Comparison of ENCODE assay signal across 21 cellular contexts in the genomic region with DNA sequence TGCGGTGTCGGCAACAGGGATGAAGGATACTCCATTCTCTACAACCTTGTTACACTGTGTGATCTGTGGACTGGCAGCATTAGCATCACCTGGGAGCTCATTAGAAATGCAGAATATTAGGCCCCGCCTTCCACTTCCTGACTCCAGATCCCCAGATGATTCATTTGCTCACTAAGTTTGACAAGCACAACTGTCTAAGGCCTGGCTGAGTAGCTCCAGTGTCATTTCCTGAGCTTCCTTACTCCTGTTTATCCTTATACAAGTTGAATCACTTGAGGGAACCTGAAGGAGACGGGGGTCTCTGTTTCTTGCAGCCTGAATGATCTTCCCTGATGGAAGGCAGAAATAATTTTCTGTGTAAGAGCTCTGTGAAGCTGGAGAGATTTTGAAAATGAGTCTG. TPM values are rescaled to one million over a fixed set of nuclear protein-coding genes. Genes with fewer than 3 reads are reported as not detected.
"Had no signal": no experiment of that assay in that cellular context is flagged by ENCODE, and none has a peak within 500 bp of the region (broad histone marks: within the 10 kb centered on the region; RNA-seq: fewer than 3 reads in every experiment).

No MANE protein-coding gene starts in this region.

- H3K9me3 ChIP-seq: adrenal gland, gastrocnemius medialis, heart left ventricle, lower lobe of right lung, pancreas, sigmoid colon, stomach had no signal

- H3K27ac ChIP-seq: adrenal gland, coronary artery, gastrocnemius medialis, heart left ventricle, lower lobe of right lung, pancreas, sigmoid colon, stomach, WERI-Rb-1 had no signal

- H3K4me3 ChIP-seq: adrenal gland, coronary artery, gastrocnemius medialis, heart left ventricle, lower lobe of right lung, pancreas, sigmoid colon, stomach had no signal

- H3K27ac Mint-ChIP-seq: activated CD4-positive, alpha-beta memory T cell treated with anti-CD3 and anti-CD28 coated beads, Interleukin-2, amount 10 ng/mL, durations not matched to agents 7 days and 5 days; activated naive CD4-positive, alpha-beta T cell treated with anti-CD3 and anti-CD28 coated beads, Interleukin-2, amount 50 U/mL, for 24 hours; mesothelial cell of epicardium; T-helper 1 cell treated with Interleukin-12 subunit alpha and Interleukin-12 subunit beta and Interleukin-4 antibody, amounts not matched to agents 30 μg/mL and 1 μg/mL, for 36 hours had no signal

- H3K4me3 Mint-ChIP-seq: activated CD4-positive, alpha-beta memory T cell treated with anti-CD3 and anti-CD28 coated beads, Interleukin-2, amount 10 ng/mL, durations not matched to agents 7 days and 5 days; activated naive CD4-positive, alpha-beta T cell treated with anti-CD3 and anti-CD28 coated beads, Interleukin-2, amount 50 U/mL, for 24 hours; activated T-cell treated with anti-CD3 and anti-CD28 coated beads, Interleukin-2, amount 50 U/mL, for 4 hours; mesothelial cell of epicardium; T-helper 1 cell treated with Interleukin-12 subunit alpha and Interleukin-12 subunit beta and Interleukin-4 antibody, amounts not matched to agents 30 μg/mL and 1 μg/mL, for 36 hours had no signal

- H3K27me3 ChIP-seq: adrenal gland, gastrocnemius medialis, heart left ventricle, pancreas, sigmoid colon, stomach had no signal

- H3K36me3 ChIP-seq: adrenal gland, gastrocnemius medialis, heart left ventricle, lower lobe of right lung, pancreas, sigmoid colon, stomach, WERI-Rb-1 had no signal

- ATAC-seq: activated T-cell treated with anti-CD3 and anti-CD28 coated beads, Interleukin-2, amount 50 U/mL, for 4 hours; gastrocnemius medialis; heart left ventricle; left colon; lower lobe of right lung; pancreas had no signal

- H3K36me3 Mint-ChIP-seq: activated naive CD4-positive, alpha-beta T cell treated with anti-CD3 and anti-CD28 coated beads, Interleukin-2, amount 50 U/mL, for 24 hours; mesothelial cell of epicardium had no signal

- H3K4me1 Mint-ChIP-seq: activated CD4-positive, alpha-beta memory T cell treated with anti-CD3 and anti-CD28 coated beads, Interleukin-2, amount 10 ng/mL, durations not matched to agents 7 days and 5 days; activated naive CD4-positive, alpha-beta T cell treated with anti-CD3 and anti-CD28 coated beads, Interleukin-2, amount 50 U/mL, for 24 hours had no signal

- DNase-seq: activated CD4-positive, alpha-beta memory T cell treated with anti-CD3 and anti-CD28 coated beads, Interleukin-2, amount 10 ng/mL, durations not matched to agents 7 days and 5 days; activated effector memory CD4-positive, alpha-beta T cell treated with anti-CD3 and anti-CD28 coated beads, Interleukin-2, amount 50 U/mL, for 16 hours; activated T-cell treated with anti-CD3 and anti-CD28 coated beads, Interleukin-2, amount 50 U/mL, for 4 hours; adrenal gland; central memory CD4-positive, alpha-beta T cell; effector CD4-positive, alpha-beta T cell; gastrocnemius medialis; heart left ventricle; left colon; lower lobe of right lung; pancreas; sigmoid colon; stimulated activated CD4-positive, alpha-beta T cell treated with anti-CD3 and anti-CD28 coated beads, Interleukin-2, amount 100 ng/mL, for 24 hours; stomach; WERI-Rb-1 had no signal

- H3K9me3 Mint-ChIP-seq: activated CD4-positive, alpha-beta memory T cell treated with anti-CD3 and anti-CD28 coated beads, Interleukin-2, amount 10 ng/mL, durations not matched to agents 7 days and 5 days; activated naive CD4-positive, alpha-beta T cell treated with anti-CD3 and anti-CD28 coated beads, Interleukin-2, amount 50 U/mL, for 24 hours; activated T-cell treated with anti-CD3 and anti-CD28 coated beads, Interleukin-2, amount 50 U/mL, for 4 hours; T-helper 1 cell treated with Interleukin-12 subunit alpha and Interleukin-12 subunit beta and Interleukin-4 antibody, amounts not matched to agents 30 μg/mL and 1 μg/mL, for 36 hours had no signal

- H3K4me1 ChIP-seq: adrenal gland, gastrocnemius medialis, heart left ventricle, lower lobe of right lung, pancreas, sigmoid colon, stomach had no signal

RNA-seq across cellular contexts. Expression of gene PROKR2, which starts 32.7 kb away (rescaled TPM):
- total RNA-seq: activated CD4-positive, alpha-beta memory T cell treated with anti-CD3 and anti-CD28 coated beads, Interleukin-2, amount 10 ng/mL, durations not matched to agents 7 days and 5 days; activated T-cell treated with anti-CD3 and anti-CD28 coated beads, Interleukin-2, amount 50 U/mL, for 4 hours; adrenal gland; fibroblast of lung; gastrocnemius medialis; heart left ventricle; left colon; lower lobe of right lung; pancreas; sigmoid colon; stomach; ureter had no signal
